1 cellular context compared by ENCODE assay signal in genomic region chr5:149990518-149991376, GRCh38.
TF ChIP-seq lines count a peak whose summit lies in the region.

No MANE protein-coding gene starts in this region.

TF ChIP-seq in K562, 482 proteins besides CTCF, POLR2A, EP300 and RAD21 (continued from another document and continues in another):
- TF ChIP-seq CC2D1A (IDR thresholded peaks at IDR 0.05) = peak; percentile 35; the same call in 1 of the 2 replicates
- TF ChIP-seq, protein P1, sequence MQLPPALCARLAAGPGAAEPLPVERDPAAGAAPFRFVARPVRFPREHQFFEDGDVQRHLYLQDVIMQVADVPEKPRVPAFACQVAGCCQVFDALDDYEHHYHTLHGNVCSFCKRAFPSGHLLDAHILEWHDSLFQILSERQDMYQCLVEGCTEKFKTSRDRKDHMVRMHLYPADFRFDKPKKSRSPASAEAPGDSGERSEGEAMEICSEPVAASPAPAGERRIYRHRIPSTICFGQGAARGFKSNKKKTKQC (CRISPR knock-in tag; IDR thresholded peaks at IDR 0.05) = no peak
- TF ChIP-seq CHD7 (IDR thresholded peaks at IDR 0.05; ENCODE audit: low read depth, low read length) = no peak
- no peak for TF ChIP-seq NRF1 (conservative IDR thresholded peaks at IDR 0.05 in 1 of 2, IDR thresholded peaks at IDR 0.05 in 1 of 2)
- TF ChIP-seq CBFA2T3 (IDR thresholded peaks at IDR 0.05) = no peak
- TF ChIP-seq, protein P2, sequence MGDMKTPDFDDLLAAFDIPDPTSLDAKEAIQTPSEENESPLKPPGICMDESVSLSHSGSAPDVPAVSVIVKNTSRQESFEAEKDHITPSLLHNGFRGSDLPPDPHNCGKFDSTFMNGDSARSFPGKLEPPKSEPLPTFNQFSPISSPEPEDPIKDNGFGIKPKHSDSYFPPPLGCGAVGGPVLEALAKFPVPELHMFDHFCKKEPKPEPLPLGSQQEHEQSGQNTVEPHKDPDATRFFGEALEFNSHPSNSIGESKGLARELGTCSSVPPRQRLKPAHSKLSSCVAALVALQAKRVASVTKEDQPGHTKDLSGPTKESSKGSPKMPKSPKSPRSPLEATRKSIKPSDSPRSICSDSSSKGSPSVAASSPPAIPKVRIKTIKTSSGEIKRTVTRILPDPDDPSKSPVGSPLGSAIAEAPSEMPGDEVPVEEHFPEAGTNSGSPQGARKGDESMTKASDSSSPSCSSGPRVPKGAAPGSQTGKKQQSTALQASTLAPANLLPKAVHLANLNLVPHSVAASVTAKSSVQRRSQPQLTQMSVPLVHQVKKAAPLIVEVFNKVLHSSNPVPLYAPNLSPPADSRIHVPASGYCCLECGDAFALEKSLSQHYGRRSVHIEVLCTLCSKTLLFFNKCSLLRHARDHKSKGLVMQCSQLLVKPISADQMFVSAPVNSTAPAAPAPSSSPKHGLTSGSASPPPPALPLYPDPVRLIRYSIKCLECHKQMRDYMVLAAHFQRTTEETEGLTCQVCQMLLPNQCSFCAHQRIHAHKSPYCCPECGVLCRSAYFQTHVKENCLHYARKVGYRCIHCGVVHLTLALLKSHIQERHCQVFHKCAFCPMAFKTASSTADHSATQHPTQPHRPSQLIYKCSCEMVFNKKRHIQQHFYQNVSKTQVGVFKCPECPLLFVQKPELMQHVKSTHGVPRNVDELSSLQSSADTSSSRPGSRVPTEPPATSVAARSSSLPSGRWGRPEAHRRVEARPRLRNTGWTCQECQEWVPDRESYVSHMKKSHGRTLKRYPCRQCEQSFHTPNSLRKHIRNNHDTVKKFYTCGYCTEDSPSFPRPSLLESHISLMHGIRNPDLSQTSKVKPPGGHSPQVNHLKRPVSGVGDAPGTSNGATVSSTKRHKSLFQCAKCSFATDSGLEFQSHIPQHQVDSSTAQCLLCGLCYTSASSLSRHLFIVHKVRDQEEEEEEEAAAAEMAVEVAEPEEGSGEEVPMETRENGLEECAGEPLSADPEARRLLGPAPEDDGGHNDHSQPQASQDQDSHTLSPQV (IDR thresholded peaks at IDR 0.05) = no peak
- TF ChIP-seq SP2 (IDR thresholded peaks at IDR 0.05; ENCODE audit: extremely low read depth, low read depth, low read length, poor library complexity, severe bottlenecking) = no peak
- TF ChIP-seq SMARCA4 (IDR thresholded peaks at IDR 0.05) = no peak
- TF ChIP-seq MAFG (tag; conservative IDR thresholded peaks at IDR 0.05) = no peak
- no peak for TF ChIP-seq SRSF1 (IDR thresholded peaks at IDR 0.05; ENCODE audit: low read depth, low read length)
- TF ChIP-seq KDM2B (CRISPR knock-in tag; IDR thresholded peaks at IDR 0.05) = no peak
- TF ChIP-seq LCOR (CRISPR knock-in tag; IDR thresholded peaks at IDR 0.05) = 0 out of 2 replicates have a peak, but pooled peaks have one; percentile 50
- no peak for TF ChIP-seq ZNF232 (CRISPR knock-in tag; IDR thresholded peaks at IDR 0.05)
- no peak for TF ChIP-seq HDAC8 (tag; IDR thresholded peaks at IDR 0.05)
- TF ChIP-seq, protein P3, sequence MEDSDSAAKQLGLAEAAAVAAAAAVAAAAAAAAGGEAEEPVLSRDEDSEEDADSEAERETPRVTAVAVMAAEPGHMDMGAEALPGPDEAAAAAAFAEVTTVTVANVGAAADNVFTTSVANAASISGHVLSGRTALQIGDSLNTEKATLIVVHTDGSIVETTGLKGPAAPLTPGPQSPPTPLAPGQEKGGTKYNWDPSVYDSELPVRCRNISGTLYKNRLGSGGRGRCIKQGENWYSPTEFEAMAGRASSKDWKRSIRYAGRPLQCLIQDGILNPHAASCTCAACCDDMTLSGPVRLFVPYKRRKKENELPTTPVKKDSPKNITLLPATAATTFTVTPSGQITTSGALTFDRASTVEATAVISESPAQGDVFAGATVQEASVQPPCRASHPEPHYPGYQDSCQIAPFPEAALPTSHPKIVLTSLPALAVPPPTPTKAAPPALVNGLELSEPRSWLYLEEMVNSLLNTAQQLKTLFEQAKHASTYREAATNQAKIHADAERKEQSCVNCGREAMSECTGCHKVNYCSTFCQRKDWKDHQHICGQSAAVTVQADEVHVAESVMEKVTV (CRISPR knock-in tag; IDR thresholded peaks at IDR 0.05) = peak; percentile 93
- TF ChIP-seq ESRRB (CRISPR knock-in tag; IDR thresholded peaks at IDR 0.05; ENCODE audit: borderline replicate concordance) = no peak
- no peak for TF ChIP-seq CHD4 (IDR thresholded peaks at IDR 0.05; ENCODE audit: insufficient read depth, insufficient replicate concordance, low read depth, low read length, poor library complexity, severe bottlenecking)
- TF ChIP-seq ZNF311 (CRISPR knock-in tag; IDR thresholded peaks at IDR 0.05) = no peak
- TF ChIP-seq CBX8 (IDR thresholded peaks at IDR 0.05; ENCODE audit: borderline replicate concordance, extremely low read depth, low read depth, low read length, poor library complexity, severe bottlenecking) = no peak
- TF ChIP-seq STAT5A (IDR thresholded peaks at IDR 0.05; ENCODE audit: borderline replicate concordance, low read length) = no peak
- no peak for TF ChIP-seq STAT6 (CRISPR knock-in tag; IDR thresholded peaks at IDR 0.05)
- TF ChIP-seq ZNF408 (CRISPR knock-in tag; IDR thresholded peaks at IDR 0.05; ENCODE audit: low read depth) = no peak
- TF ChIP-seq ZNF785 (CRISPR knock-in tag; IDR thresholded peaks at IDR 0.05) = no peak
- TF ChIP-seq ETV6 (IDR thresholded peaks at IDR 0.05; ENCODE audit: borderline replicate concordance in 1 of 2, low read depth in 2 of 2, low read length in 1 of 2) = no peak
- TF ChIP-seq ETV6 (CRISPR knock-in tag; IDR thresholded peaks at IDR 0.05; ENCODE audit: borderline replicate concordance) = no peak
- no peak for TF ChIP-seq MIER1 (IDR thresholded peaks at IDR 0.05; ENCODE audit: low read depth)
- no peak for TF ChIP-seq COPS2 (conservative IDR thresholded peaks at IDR 0.05)
- TF ChIP-seq HIVEP1 (CRISPR knock-in tag; IDR thresholded peaks at IDR 0.05) = no peak
- TF ChIP-seq ID3 (CRISPR knock-in tag; IDR thresholded peaks at IDR 0.05) = no peak
- no peak for TF ChIP-seq ID3 (tag; IDR thresholded peaks at IDR 0.05)
- no peak for TF ChIP-seq ZC3H4 (CRISPR knock-in tag; IDR thresholded peaks at IDR 0.05; ENCODE audit: borderline replicate concordance)
- TF ChIP-seq MECOM (CRISPR knock-in tag; IDR thresholded peaks at IDR 0.05) = no peak
- 0 out of 2 replicates have a peak, but pooled peaks have one; percentile 28 for TF ChIP-seq FOXK1 (CRISPR knock-in tag; IDR thresholded peaks at IDR 0.05; ENCODE audit: borderline replicate concordance)
- no peak for TF ChIP-seq SLC30A9 (CRISPR knock-in tag; IDR thresholded peaks at IDR 0.05)
- TF ChIP-seq ZSCAN29 (IDR thresholded peaks at IDR 0.05) = no peak
- no peak for TF ChIP-seq FOS (IDR thresholded peaks at IDR 0.05; ENCODE audit: extremely low read depth, insufficient read length)
- peak; percentile 49; the same call in 1 of the 2 replicates for TF ChIP-seq RB1 (IDR thresholded peaks at IDR 0.05; ENCODE audit: low read depth)
- TF ChIP-seq ZC3H8 (IDR thresholded peaks at IDR 0.05) = no peak
- TF ChIP-seq RBM25 (IDR thresholded peaks at IDR 0.05; ENCODE audit: low read depth, low read length, severe bottlenecking) = no peak
- TF ChIP-seq PML (IDR thresholded peaks at IDR 0.05; ENCODE audit: low read length) = no peak
- TF ChIP-seq, protein P4, sequence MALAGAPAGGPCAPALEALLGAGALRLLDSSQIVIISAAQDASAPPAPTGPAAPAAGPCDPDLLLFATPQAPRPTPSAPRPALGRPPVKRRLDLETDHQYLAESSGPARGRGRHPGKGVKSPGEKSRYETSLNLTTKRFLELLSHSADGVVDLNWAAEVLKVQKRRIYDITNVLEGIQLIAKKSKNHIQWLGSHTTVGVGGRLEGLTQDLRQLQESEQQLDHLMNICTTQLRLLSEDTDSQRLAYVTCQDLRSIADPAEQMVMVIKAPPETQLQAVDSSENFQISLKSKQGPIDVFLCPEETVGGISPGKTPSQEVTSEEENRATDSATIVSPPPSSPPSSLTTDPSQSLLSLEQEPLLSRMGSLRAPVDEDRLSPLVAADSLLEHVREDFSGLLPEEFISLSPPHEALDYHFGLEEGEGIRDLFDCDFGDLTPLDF (CRISPR knock-in tag; IDR thresholded peaks at IDR 0.05) = 0 out of 2 replicates have a peak, but pooled peaks have one; percentile 46
- no peak for TF ChIP-seq TCF7 (IDR thresholded peaks at IDR 0.05; ENCODE audit: borderline replicate concordance)
- TF ChIP-seq ZNF282 (CRISPR knock-in tag; IDR thresholded peaks at IDR 0.05) = no peak
- TF ChIP-seq ARNT (IDR thresholded peaks at IDR 0.05) = no peak
- TF ChIP-seq ZBTB17 (CRISPR knock-in tag; IDR thresholded peaks at IDR 0.05) = no peak
